ENCODE assay signal across 1 cellular context in genomic region chr10:75465110-75465509, GRCh38.
TF ChIP-seq lines count a peak whose summit lies in the region.

No MANE protein-coding gene starts in this region.

TF ChIP-seq in GM12878, 131 proteins besides CTCF, POLR2A, EP300 and RAD21 (continued from another document):
- 0 out of 2 replicates have a peak, but pooled peaks have one; percentile 33 for TF ChIP-seq RAD51 (IDR thresholded peaks at IDR 0.05)
